Comparison of ENCODE assay signal across 9 cellular contexts in genomic region chr17:48261297-48261880, GRCh38.
DNase-seq lines count a peak whose midpoint lies in the region; ATAC-seq, FAIRE-seq and TF ChIP-seq lines count a peak whose summit lies in the region.
"Had no signal": no experiment of that assay in that cellular context is flagged by ENCODE, and none has a peak within 500 bp of the region (broad histone marks: within the 10 kb centered on the region; RNA-seq: fewer than 3 reads in every experiment).

No MANE protein-coding gene starts in this region.

- H3K4me3 ChIP-seq in NT2/D1 (ENCODE audit: insufficient read length, low read depth) (no peak overlapping the region), foreskin fibroblast (ENCODE audit: low read depth in 1 of 2, low read length in 2 of 2) (no peak overlapping the region)

- no peak for ATAC-seq in GM19035 (IDR thresholded peaks at IDR 0.05; ENCODE audit: unreplicated experiment)

- no peaks in the 10 kb centered on the region for H3K27me3 ChIP-seq in NT2/D1 (ENCODE audit: insufficient read depth, insufficient read length)

- TF ChIP-seq CTCF in C4-2B (conservative IDR thresholded peaks at IDR 0.05) = peak; percentile 76
- TF ChIP-seq CTCF in foreskin fibroblast (IDR thresholded peaks at IDR 0.05; ENCODE audit: low read depth, low read length) = peak; percentile 32

- peak; percentile 33 for FAIRE-seq in GM19239 (lab: Jason Lieb, UNC)

- intact Hi-C loops in cardiac septum (cut with DNase I) = loop anchor here (5.0 kb wide), 2 partner anchors 46 to 361 kb away; no protein-coding TSS in a partner anchor

- H3K9me3 ChIP-seq in NT2/D1 (ENCODE audit: insufficient read depth, low read length) = no peaks in the 10 kb centered on the region

- H3K36me3 ChIP-seq in NT2/D1 (ENCODE audit: insufficient read depth, insufficient read length, low read length) = no peaks in the 10 kb centered on the region

- H3K27ac ChIP-seq in C4-2B (no peak overlapping the region), caudate nucleus (ENCODE audit: low read depth, low read length) (no peak overlapping the region)
- H3K27ac ChIP-seq: epithelial cell of prostate had no signal

- DNase-seq in GM19239 (ENCODE audit: insufficient read length, low spot score) (no peak), NT2/D1 (ENCODE audit: low read depth, low spot score) (peak; percentile 30), foreskin fibroblast (peak in 1 of 2 donors; percentile 22), caudate nucleus (lab: John Stamatoyannopoulos, UW) (no peak), cardiac septum (ENCODE audit: low spot score) (no peak)
- DNase-seq in activated naive CD4-positive, alpha-beta T cell treated with anti-CD3 and anti-CD28 coated beads, Interleukin-2, amount 50 U/mL, for 16 hours = no peak

- H3K9ac ChIP-seq in NT2/D1 (ENCODE audit: insufficient read length, low read depth) = no peak overlapping the region

- H3K4me1 ChIP-seq in NT2/D1 (ENCODE audit: insufficient read depth, insufficient read length) = no peaks in the 10 kb centered on the region
